ENCODE assay signal across 1 cellular context in the genomic region with DNA sequence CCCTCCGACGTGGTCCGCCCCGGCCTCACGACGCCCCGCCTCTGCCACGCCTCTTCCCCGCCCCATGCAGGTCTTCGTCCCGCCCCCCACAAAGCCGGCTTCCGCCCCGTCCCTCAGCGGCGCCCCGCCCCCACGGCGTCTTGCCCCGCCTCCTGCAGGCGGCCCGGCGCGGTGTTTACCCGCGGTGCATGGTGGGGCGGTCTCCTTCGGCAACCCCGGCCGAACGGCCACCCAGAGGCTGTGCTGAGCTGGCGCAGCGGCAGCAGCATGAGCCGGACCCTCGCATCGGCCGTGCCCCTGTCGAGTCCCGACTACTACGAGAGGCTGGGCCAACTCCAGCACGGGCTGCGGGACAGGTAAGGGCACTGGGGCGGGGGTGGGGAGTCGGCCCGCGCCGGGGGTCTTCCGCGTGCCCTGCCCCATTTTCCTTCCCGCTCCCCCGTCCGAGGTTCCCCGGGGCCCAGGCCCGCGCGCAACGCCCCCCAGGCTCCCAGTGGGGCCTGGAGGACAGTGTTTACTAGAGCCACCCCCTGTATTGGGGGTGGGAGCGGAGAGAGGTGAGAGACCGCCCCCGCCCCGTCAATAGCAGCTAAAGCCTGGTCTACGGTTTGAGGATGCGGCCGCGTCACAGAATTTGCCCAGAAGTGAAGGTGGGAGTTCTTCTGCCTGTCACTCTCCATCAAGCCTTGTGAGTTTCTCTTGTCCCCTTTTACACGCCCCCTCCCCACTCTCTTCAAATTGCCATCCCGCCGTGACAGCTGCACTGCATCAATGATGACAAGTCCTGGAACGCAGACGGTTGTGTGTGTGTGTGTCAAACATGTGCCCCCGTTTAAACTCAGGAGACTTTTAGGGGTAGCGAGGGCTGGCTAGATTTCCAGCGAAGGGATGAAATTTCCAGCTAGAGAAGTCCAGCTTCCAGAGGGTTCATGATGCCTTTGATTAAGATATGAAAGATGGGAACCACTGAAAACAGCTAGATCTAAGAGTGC.
A peak's percentile ranks its signal among the peaks of the same experiment; 100 is the strongest.
TF ChIP-seq lines count a peak whose summit lies in the region.

Gene KIZ (plus strand): TSS at position 234 of the 992 bp plus-strand sequence. CDS start 34 bp downstream, at position 268.

TF ChIP-seq in HepG2, 621 proteins besides CTCF, POLR2A, EP300 and RAD21 (continued from another document and continues in another):
- TF ChIP-seq, protein P1, sequence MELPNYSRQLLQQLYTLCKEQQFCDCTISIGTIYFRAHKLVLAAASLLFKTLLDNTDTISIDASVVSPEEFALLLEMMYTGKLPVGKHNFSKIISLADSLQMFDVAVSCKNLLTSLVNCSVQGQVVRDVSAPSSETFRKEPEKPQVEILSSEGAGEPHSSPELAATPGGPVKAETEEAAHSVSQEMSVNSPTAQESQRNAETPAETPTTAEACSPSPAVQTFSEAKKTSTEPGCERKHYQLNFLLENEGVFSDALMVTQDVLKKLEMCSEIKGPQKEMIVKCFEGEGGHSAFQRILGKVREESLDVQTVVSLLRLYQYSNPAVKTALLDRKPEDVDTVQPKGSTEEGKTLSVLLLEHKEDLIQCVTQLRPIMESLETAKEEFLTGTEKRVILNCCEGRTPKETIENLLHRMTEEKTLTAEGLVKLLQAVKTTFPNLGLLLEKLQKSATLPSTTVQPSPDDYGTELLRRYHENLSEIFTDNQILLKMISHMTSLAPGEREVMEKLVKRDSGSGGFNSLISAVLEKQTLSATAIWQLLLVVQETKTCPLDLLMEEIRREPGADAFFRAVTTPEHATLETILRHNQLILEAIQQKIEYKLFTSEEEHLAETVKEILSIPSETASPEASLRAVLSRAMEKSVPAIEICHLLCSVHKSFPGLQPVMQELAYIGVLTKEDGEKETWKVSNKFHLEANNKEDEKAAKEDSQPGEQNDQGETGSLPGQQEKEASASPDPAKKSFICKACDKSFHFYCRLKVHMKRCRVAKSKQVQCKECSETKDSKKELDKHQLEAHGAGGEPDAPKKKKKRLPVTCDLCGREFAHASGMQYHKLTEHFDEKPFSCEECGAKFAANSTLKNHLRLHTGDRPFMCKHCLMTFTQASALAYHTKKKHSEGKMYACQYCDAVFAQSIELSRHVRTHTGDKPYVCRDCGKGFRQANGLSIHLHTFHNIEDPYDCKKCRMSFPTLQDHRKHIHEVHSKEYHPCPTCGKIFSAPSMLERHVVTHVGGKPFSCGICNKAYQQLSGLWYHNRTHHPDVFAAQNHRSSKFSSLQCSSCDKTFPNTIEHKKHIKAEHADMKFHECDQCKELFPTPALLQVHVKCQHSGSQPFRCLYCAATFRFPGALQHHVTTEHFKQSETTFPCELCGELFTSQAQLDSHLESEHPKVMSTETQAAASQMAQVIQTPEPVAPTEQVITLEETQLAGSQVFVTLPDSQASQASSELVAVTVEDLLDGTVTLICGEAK (IDR thresholded peaks at IDR 0.05), result no peak
- TF ChIP-seq, protein P1 (CRISPR knock-in tag; IDR thresholded peaks at IDR 0.05), result peak; percentile 78; the same call in 1 of the 2 replicates
- TF ChIP-seq TMF1 (CRISPR knock-in tag; IDR thresholded peaks at IDR 0.05; ENCODE audit: low read depth) (0 out of 2 replicates have a peak, but pooled peaks have one; percentile 27), ZNF280B (CRISPR knock-in tag; IDR thresholded peaks at IDR 0.05; ENCODE audit: borderline replicate concordance) (peak; percentile 97), ZNF605 (CRISPR knock-in tag; IDR thresholded peaks at IDR 0.05) (peak; percentile 90), ZNF276 (CRISPR knock-in tag; IDR thresholded peaks at IDR 0.05; ENCODE audit: low read depth) (peak; percentile 71; the same call in 1 of the 2 replicates), ZNF446 (CRISPR knock-in tag; IDR thresholded peaks at IDR 0.05) (peak; percentile 27; the same call in 1 of the 2 replicates), ZC3H4 (CRISPR knock-in tag; IDR thresholded peaks at IDR 0.05; ENCODE audit: borderline replicate concordance) (no peak), ZBTB44 (CRISPR knock-in tag; IDR thresholded peaks at IDR 0.05) (no peak), ZBTB21 (CRISPR knock-in tag; IDR thresholded peaks at IDR 0.05) (peak; percentile 34; the same call in 1 of the 2 replicates), CENPT (CRISPR knock-in tag; IDR thresholded peaks at IDR 0.05; ENCODE audit: low read depth) (no peak), TARDBP (CRISPR knock-in tag; IDR thresholded peaks at IDR 0.05) (peak; percentile 90), THAP8 (CRISPR knock-in tag; IDR thresholded peaks at IDR 0.05; ENCODE audit: borderline replicate concordance) (no peak), PRDM4 (CRISPR knock-in tag; IDR thresholded peaks at IDR 0.05; ENCODE audit: borderline replicate concordance) (peak; percentile 31; the same call in 1 of the 2 replicates), ZFP37 (CRISPR knock-in tag; IDR thresholded peaks at IDR 0.05; ENCODE audit: borderline replicate concordance) (no peak), ZMYM3 (CRISPR knock-in tag; IDR thresholded peaks at IDR 0.05) (peak; percentile 37), NFYB (CRISPR knock-in tag; IDR thresholded peaks at IDR 0.05) (no peak), REXO4 (CRISPR knock-in tag; IDR thresholded peaks at IDR 0.05; ENCODE audit: borderline replicate concordance) (no peak), RAD51 (IDR thresholded peaks at IDR 0.05; ENCODE audit: borderline replicate concordance) (no peak), TGIF2 (CRISPR knock-in tag; IDR thresholded peaks at IDR 0.05) (peak; percentile 73), ZSCAN22 (CRISPR knock-in tag; IDR thresholded peaks at IDR 0.05) (peak; percentile 75; the same call in 1 of the 2 replicates), RFX5 (IDR thresholded peaks at IDR 0.05; ENCODE audit: low read depth, low read length) (no peak)
- TF ChIP-seq, protein P2, sequence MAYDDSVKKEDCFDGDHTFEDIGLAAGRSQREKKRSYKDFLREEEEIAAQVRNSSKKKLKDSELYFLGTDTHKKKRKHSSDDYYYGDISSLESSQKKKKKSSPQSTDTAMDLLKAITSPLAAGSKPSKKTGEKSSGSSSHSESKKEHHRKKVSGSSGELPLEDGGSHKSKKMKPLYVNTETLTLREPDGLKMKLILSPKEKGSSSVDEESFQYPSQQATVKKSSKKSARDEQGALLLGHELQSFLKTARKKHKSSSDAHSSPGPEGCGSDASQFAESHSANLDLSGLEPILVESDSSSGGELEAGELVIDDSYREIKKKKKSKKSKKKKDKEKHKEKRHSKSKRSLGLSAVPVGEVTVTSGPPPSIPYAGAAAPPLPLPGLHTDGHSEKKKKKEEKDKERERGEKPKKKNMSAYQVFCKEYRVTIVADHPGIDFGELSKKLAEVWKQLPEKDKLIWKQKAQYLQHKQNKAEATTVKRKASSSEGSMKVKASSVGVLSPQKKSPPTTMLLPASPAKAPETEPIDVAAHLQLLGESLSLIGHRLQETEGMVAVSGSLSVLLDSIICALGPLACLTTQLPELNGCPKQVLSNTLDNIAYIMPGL (CRISPR knock-in tag; IDR thresholded peaks at IDR 0.05; ENCODE audit: borderline replicate concordance in 1 of 2, low read depth in 1 of 2), result peak; percentile 95 to 96
- TF ChIP-seq, protein P3, sequence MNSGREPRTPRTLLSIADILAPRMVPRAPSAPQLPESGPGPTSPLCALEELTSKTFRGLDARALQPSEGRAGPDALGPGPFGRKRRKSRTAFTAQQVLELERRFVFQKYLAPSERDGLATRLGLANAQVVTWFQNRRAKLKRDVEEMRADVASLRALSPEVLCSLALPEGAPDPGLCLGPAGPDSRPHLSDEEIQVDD (CRISPR knock-in tag; IDR thresholded peaks at IDR 0.05; ENCODE audit: borderline replicate concordance), result peak; percentile 85; the same call in 1 of the 2 replicates
- TF ChIP-seq, protein P4, sequence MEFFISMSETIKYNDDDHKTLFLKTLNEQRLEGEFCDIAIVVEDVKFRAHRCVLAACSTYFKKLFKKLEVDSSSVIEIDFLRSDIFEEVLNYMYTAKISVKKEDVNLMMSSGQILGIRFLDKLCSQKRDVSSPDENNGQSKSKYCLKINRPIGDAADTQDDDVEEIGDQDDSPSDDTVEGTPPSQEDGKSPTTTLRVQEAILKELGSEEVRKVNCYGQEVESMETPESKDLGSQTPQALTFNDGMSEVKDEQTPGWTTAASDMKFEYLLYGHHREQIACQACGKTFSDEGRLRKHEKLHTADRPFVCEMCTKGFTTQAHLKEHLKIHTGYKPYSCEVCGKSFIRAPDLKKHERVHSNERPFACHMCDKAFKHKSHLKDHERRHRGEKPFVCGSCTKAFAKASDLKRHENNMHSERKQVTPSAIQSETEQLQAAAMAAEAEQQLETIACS (CRISPR knock-in tag; IDR thresholded peaks at IDR 0.05), result no peak
